8 cellular contexts compared by ENCODE assay signal in the genomic region with DNA sequence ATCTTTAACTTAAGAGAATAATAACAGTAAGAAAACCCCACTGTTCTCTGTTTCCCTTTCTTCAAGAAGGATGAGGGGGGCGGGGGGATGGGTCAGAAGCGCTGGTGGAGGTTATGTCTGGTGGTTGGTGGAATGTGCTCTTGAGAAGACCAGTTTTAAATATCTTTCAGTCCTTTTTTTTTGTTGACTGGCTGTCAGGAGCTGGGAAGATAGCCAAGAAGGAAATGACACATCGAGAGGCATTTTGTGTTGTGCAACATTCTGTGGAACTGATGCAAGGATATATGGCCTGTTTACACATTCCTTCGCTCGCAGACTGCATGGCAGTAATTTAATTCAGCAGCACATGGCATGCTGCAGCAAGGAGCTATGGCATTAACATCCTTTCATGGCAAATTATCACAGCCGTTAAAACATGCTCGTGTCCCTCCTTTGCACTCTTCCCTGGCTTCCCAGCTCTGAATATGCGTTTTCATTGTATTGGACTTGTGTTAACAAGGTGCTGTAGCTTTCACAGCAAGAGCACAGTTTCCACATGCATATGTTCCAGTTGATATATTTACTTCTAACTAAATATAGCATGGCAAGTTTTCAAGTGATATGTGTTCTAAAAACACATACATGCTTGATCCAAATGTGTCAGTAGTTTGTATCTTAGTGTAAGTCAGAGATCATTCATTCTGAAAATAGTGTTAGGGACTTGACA.
DNase-seq lines count a peak whose midpoint lies in the region; ATAC-seq and TF ChIP-seq lines count a peak whose summit lies in the region.

No MANE protein-coding gene starts in this region.

- peak overlapping the region; percentile 67 for H3K9ac ChIP-seq in skeletal muscle satellite cell (ENCODE audit: low read depth, low read length)

- WGBS in right cardiac atrium = 4% methylated on average over 8 of the region's 8 CpGs

- peaks cover 72% of the 10 kb centered on the region for H3K36me3 ChIP-seq in skeletal muscle satellite cell (ENCODE audit: insufficient read depth, low read length)

- DNase-seq in GF-D8 (lab: John Stamatoyannopoulos, UW) (peak; percentile 98), NCI-H69 (lab: John Stamatoyannopoulos, UW) (peak; percentile 16), amniotic stem cell (lab: John Stamatoyannopoulos, UW) (peak; percentile 92), right cardiac atrium (peak; percentile 25 to 74 (median 70)), GM19238 (ENCODE audit: insufficient read length, low spot score) (no peak), NCI-H1930 (lab: John Stamatoyannopoulos, UW) (no peak)

- H3K4me1 ChIP-seq in right cardiac atrium (ENCODE audit: control insufficient read depth, insufficient read depth, low read length) (peaks cover 3% of the 10 kb centered on the region), skeletal muscle satellite cell (ENCODE audit: control insufficient read depth, insufficient read depth, low read length) (peaks cover 71% of the 10 kb centered on the region)

- H3K4me2 ChIP-seq in skeletal muscle satellite cell (ENCODE audit: low read length) = peak overlapping the region; percentile 78

- H3K4me3 ChIP-seq in right cardiac atrium (ENCODE audit: low read length) (no peak overlapping the region), skeletal muscle satellite cell (ENCODE audit: low read length) (peak overlapping the region; percentile 56)

- peak; percentile 93 to 96 for ATAC-seq in right cardiac atrium

- no peak for TF ChIP-seq CTCF in 22Rv1 (IDR thresholded peaks at IDR 0.05)

- H3K9me3 ChIP-seq in right cardiac atrium (ENCODE audit: control insufficient read depth, low read length) (no peaks in the 10 kb centered on the region), skeletal muscle satellite cell (replicated peaks; ENCODE audit: low read length) (no peaks in the 10 kb centered on the region)

- H3K27ac ChIP-seq in 22Rv1 (peak overlapping the region; percentile 48), right cardiac atrium (ENCODE audit: low read length) (peak overlapping the region; percentile 53)

- intact Hi-C loops in right cardiac atrium (cut with DNase I) = no loop called here

- H3K27me3 ChIP-seq in right cardiac atrium (ENCODE audit: control insufficient read depth, insufficient read depth) = no peaks in the 10 kb centered on the region
- H3K27me3 ChIP-seq in skeletal muscle satellite cell (ENCODE audit: control insufficient read depth, insufficient read depth, low read length) = no peaks in the 10 kb centered on the region

Comparison
In these comparisons a context has a peak if more than half of its experiments do, and no peak if none do; other contexts are left out.
1. DNase-seq: peak in GF-D8 (single experiment), NCI-H69 (single experiment), amniotic stem cell (single experiment) and right cardiac atrium (3 of 3); none in GM19238 (single experiment) and NCI-H1930 (0 of 2).